ENCODE assay signal across 8 cellular contexts in genomic region chr1:169711469-169712308, GRCh38. TPM values are rescaled to one million over a fixed set of nuclear protein-coding genes. Genes with fewer than 3 reads are reported as not detected.
A peak's percentile ranks its signal among the peaks of the same experiment; 100 is the strongest.
DNase-seq lines count a peak whose midpoint lies in the region; ATAC-seq, FAIRE-seq and TF ChIP-seq lines count a peak whose summit lies in the region.

Gene SELL, minus strand, starts transcription at chr1:169711620. Its CDS starts 122 bp downstream, at chr1:169711498.

- dilution Hi-C loops in keratinocyte (cut with MboI; ENCODE audit: extremely low pct_ligation_motif_present, low sequenced_read_pairs): no loop called here

- DNase-seq in AG08396 (ENCODE audit: low spot score): peak; percentile 66
- peak; percentile 33 for DNase-seq in NCI-H2107 (lab: John Stamatoyannopoulos, UW)
- peak; percentile 59 for DNase-seq in UCSD-AML1 (lab: John Stamatoyannopoulos, UW; ENCODE audit: unreplicated experiment)
- DNase-seq in bronchial epithelial cell (ENCODE audit: low read depth): peak; percentile 68
- DNase-seq in keratinocyte (ENCODE audit: low read depth, low spot score): peak; percentile 21
- DNase-seq in stimulated activated CD4-positive, alpha-beta T cell treated with anti-CD3 and anti-CD28 coated beads, Interleukin-1b, Interleukin-23, amount 100 ng/mL, for 1 hour (ENCODE audit: low read depth in 2 of 2): peak; percentile 34 to 46

- peak; percentile 60 for FAIRE-seq in bronchial epithelial cell (lab: Jason Lieb, UNC)
- peak; percentile 92 for FAIRE-seq in keratinocyte (lab: Jason Lieb, UNC)

- H2AFZ ChIP-seq in keratinocyte (ENCODE audit: control insufficient read depth, low read length): peak within 1 kb of the TSS; percentile 97

- H4K20me1 ChIP-seq in keratinocyte (ENCODE audit: control insufficient read depth, extremely low read depth, insufficient read depth, low read length): no peaks in the 10 kb centered on the region

- H3K36me3 ChIP-seq in bronchial epithelial cell (ENCODE audit: control insufficient read depth, insufficient read depth, low read length) (no peaks in the 10 kb centered on the region), keratinocyte (ENCODE audit: control insufficient read depth in 2 of 2, extremely low read depth in 1 of 2, insufficient read depth in 2 of 2, low read length in 2 of 2) (no peaks in the 10 kb centered on the region)

- peaks cover 5% of the 10 kb centered on the region for H3K4me1 ChIP-seq in keratinocyte (ENCODE audit: control insufficient read depth, extremely low read depth, insufficient read depth, low read length)

- H3K9ac ChIP-seq in keratinocyte (ENCODE audit: control insufficient read depth, extremely low read depth, insufficient read depth, low read length): no peak within 1 kb of the TSS

- ATAC-seq in GM18519 (IDR thresholded peaks at IDR 0.05; ENCODE audit: low FRiP score, unreplicated experiment): peak; percentile 56
- ATAC-seq in HG03025 (IDR thresholded peaks at IDR 0.05; ENCODE audit: low FRiP score, unreplicated experiment): peak; percentile 84

- H3K9me1 ChIP-seq in keratinocyte (ENCODE audit: control insufficient read depth, extremely low read depth, insufficient read depth, low read length): no peaks in the 10 kb centered on the region

- H3K4me2 ChIP-seq in keratinocyte (ENCODE audit: control insufficient read depth, extremely low read depth, insufficient read depth, low read depth, low read length): peak within 1 kb of the TSS; percentile 82

- no peak within 1 kb of the TSS for H3K27ac ChIP-seq in keratinocyte (ENCODE audit: control insufficient read depth, insufficient read depth, low read length)

- no peaks in the 10 kb centered on the region for H3K9me3 ChIP-seq in keratinocyte (ENCODE audit: control insufficient read depth, low read depth, low read length)

- TF ChIP-seq CTCF in bronchial epithelial cell (IDR thresholded peaks at IDR 0.05; ENCODE audit: insufficient read depth, low read length, severe bottlenecking): peak; percentile 83
- TF ChIP-seq CTCF in keratinocyte (optimal IDR thresholded peaks at IDR 0.05 in 1 of 3, IDR thresholded peaks at IDR 0.05 in 1 of 3, conservative IDR thresholded peaks at IDR 0.05 in 1 of 3; ENCODE audit: extremely low read depth in 1 of 3, insufficient read depth in 2 of 3, low read length in 3 of 3): peak; percentile 82 to 94 (median 85)

- H3K79me2 ChIP-seq in keratinocyte (ENCODE audit: control insufficient read depth, insufficient read depth, low read length): no peaks in the 10 kb centered on the region

- H3K4me3 ChIP-seq in bronchial epithelial cell (ENCODE audit: low read depth, low read length) (no peak within 1 kb of the TSS), keratinocyte (ENCODE audit: control insufficient read depth in 2 of 3, extremely low read depth in 1 of 3, insufficient read depth in 2 of 3, low read depth in 1 of 3, low read length in 3 of 3) (peak within 1 kb of the TSS in 2 of 3 experiments; percentile 44 to 66)

- H3K27me3 ChIP-seq in bronchial epithelial cell (ENCODE audit: control insufficient read depth, insufficient read depth, low read length) (no peaks in the 10 kb centered on the region), keratinocyte (ENCODE audit: control insufficient read depth, extremely low read depth, insufficient read depth, low read length) (no peaks in the 10 kb centered on the region)

RNA-seq across cellular contexts. Expression of gene SELL, which starts in this region (rescaled TPM):
- not detected in 2 replicates for total RNA-seq in bronchial epithelial cell
- 0.03 to 0.08 TPM in 2 of 3 replicates, not detected in the other for polyA plus RNA-seq in keratinocyte
- not detected for polyA plus RNA-seq in keratinocyte (2011; ENCODE audit: low read depth)
- not detected in 2 replicates for polyA plus RNA-seq in keratinocyte (2011; cell fraction: cytosol; rRNA removed)
- polyA plus RNA-seq in keratinocyte (2011; cell fraction: nucleus; rRNA removed): not detected in 2 replicates
- polyA plus RNA-seq in keratinocyte (2012; ENCODE audit: low replicate concordance): not detected in 2 replicates
- polyA minus RNA-seq in keratinocyte: not detected in 3 replicates
- polyA minus RNA-seq in keratinocyte (2011; cell fraction: cytosol; rRNA and poly(A)+ RNA removed): not detected
- polyA minus RNA-seq in keratinocyte (2011; cell fraction: nucleus; rRNA and poly(A)+ RNA removed): not detected in 2 replicates

Comparison
In these comparisons a context has a peak if more than half of its experiments do, and no peak if none do; other contexts are left out.
1. Peak in DNase-seq in bronchial epithelial cell; RNA of the gene not detected or under 1 TPM.
2. Peak in DNase-seq, H3K4me3 ChIP-seq and H3K4me2 ChIP-seq in keratinocyte; RNA of the gene not detected or under 1 TPM.